27 cellular contexts compared by ENCODE assay signal in genomic region chr3:23872330-23872729, GRCh38.
"Had no signal": no experiment of that assay in that cellular context is flagged by ENCODE, and none has a peak within 500 bp of the region (broad histone marks: within the 10 kb centered on the region; RNA-seq: fewer than 3 reads in every experiment).

No MANE protein-coding gene starts in this region.

- FAIRE-seq: urothelium cell line had no signal

- DNase-seq: stimulated activated CD4-positive, alpha-beta T cell treated with anti-CD3 and anti-CD28 coated beads, Interleukin-2, amount 100 ng/mL, for 48 hours; stimulated activated CD4-positive, alpha-beta T cell treated with anti-CD3 and anti-CD28 coated beads, Interleukin-4, amount 100 ng/mL, for 1 hour; stimulated activated CD4-positive, alpha-beta T cell treated with anti-CD3 and anti-CD28 coated beads, Interleukin-4, amount 100 ng/mL, for 24 hours; stimulated activated CD4-positive, alpha-beta T cell treated with anti-CD3 and anti-CD28 coated beads, Interleukin-4, amount 100 ng/mL, for 4 hours; stimulated activated CD8-positive, alpha-beta memory T cell treated with anti-CD3 and anti-CD28 coated beads, Interleukin-4, amount 100 ng/mL, for 48 hours; stimulated activated naive B cell treated with anti-CD40 and anti-IgM and Interleukin-4, amounts not matched to agents 10 μg/mL and 1 μg/mL and 100 μg/mL, for 72 hours; stimulated activated naive CD4-positive, alpha-beta T cell; stimulated activated naive CD4-positive, alpha-beta T cell treated with Interleukin-2 at 50 U/mL for 16 hours; stimulated activated naive CD8-positive, alpha-beta T cell treated with anti-CD3 and anti-CD28 coated beads, Interleukin-15, amount 100 ng/mL, for 72 hours; stimulated activated naive CD8-positive, alpha-beta T cell treated with anti-CD3 and anti-CD28 coated beads, Interleukin-15, Interleukin-2, amounts not matched to agents 100 U/mL and 50 U/mL, for 24 hours; stomach; substantia nigra; testis; thyroid gland; tibial artery; transverse colon; trophoblast cell; upper lobe of right lung; uterus had no signal

- H3K9me3 ChIP-seq: stomach, suprapubic skin, testis, thoracic aorta, thyroid gland, tibial artery, tibial nerve, transverse colon, upper lobe of left lung, upper lobe of right lung, uterus, vagina had no signal

- H3K27ac ChIP-seq: stomach, suprapubic skin, testis, thoracic aorta, thyroid gland, tibial artery, tibial nerve, transverse colon, upper lobe of left lung, upper lobe of right lung, uterus, vagina had no signal

- ATAC-seq: stimulated activated effector memory CD8-positive, alpha-beta T cell treated with anti-CD3 and anti-CD28 coated beads, Interleukin-12 subunit alpha, Interleukin-12 subunit beta, amount 100 ng/mL, for 72 hours; stimulated activated memory B cell treated with anti-CD40 and anti-IgM and Interleukin-4, amounts not matched to agents 10 μg/mL and 1 μg/mL and 100 μg/mL, for 72 hours; stimulated activated naive B cell treated with anti-CD40 and anti-IgM and Interleukin-4, amounts not matched to agents 10 μg/mL and 1 μg/mL and 100 μg/mL, for 72 hours; stimulated activated naive CD8-positive, alpha-beta T cell treated with anti-CD3 and anti-CD28 coated beads, Interleukin-15, amount 100 ng/mL, for 72 hours; stimulated activated naive CD8-positive, alpha-beta T cell treated with anti-CD3 and anti-CD28 coated beads, Interleukin-15, Interleukin-2, amounts not matched to agents 100 U/mL and 50 U/mL, for 24 hours; upper lobe of right lung had no signal

- H3K4me3 ChIP-seq: stomach, suprapubic skin, testis, thoracic aorta, thyroid gland, tibial artery, tibial nerve, transverse colon, upper lobe of left lung, upper lobe of right lung, uterus, vagina had no signal

- H3K27me3 ChIP-seq: stomach, suprapubic skin, testis, thyroid gland, tibial artery, tibial nerve, transverse colon, upper lobe of left lung, upper lobe of right lung, uterus, vagina had no signal

- H3K36me3 ChIP-seq: stomach, suprapubic skin, thoracic aorta, thyroid gland, tibial artery, tibial nerve, transverse colon, upper lobe of left lung, upper lobe of right lung, uterus, vagina had no signal
